9 cellular contexts compared by ENCODE assay signal in the genomic region with DNA sequence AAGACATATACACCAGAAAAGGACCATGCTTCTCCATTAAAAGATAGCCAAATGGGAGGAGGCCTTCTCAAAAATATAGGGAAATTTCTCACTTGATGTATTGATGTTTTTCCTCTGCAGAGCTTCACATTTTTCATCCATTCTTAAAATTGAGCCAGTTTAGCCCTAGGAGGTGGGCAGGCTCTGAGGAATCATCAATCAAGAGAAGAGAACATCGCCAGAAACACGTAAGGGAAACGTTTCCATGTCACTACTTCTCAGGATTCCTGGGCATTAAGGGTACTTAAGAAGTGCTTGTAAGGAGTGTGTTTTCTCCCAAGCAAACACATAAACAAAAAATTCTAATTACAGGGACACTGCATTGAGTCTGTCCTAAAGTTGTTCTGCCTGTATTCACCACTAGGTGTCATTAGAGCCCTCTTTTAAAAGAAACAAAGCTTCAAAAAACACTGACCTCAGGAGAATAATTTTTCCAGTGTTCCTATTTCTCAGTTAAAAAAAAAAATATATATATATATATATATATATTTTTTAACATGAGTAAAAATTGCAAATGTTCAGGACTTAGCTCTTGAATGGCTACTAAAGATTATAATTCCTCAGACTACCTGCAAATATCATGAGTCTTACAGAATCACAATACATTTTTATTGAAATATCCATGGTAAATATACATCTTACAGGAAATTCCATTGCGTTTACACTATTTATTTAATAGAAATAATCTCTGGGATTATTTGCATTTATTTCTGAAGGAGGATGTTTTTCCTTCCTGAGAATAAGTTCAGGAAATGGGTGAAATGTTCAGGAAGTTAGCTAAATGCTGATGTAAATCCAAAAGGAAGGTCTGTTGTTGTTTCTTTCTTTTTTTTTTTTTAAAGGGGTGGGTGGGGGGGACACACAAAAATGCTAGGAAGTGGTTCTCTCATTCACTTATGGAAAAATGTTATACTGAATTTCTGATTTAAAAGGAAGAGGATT. TPM values are rescaled to one million over a fixed set of nuclear protein-coding genes. Genes with fewer than 3 reads are reported as not detected.
DNase-seq lines count a peak whose midpoint lies in the region; ATAC-seq and TF ChIP-seq lines count a peak whose summit lies in the region.
"Had no signal": no experiment of that assay in that cellular context is flagged by ENCODE, and none has a peak within 500 bp of the region (broad histone marks: within the 10 kb centered on the region; RNA-seq: fewer than 3 reads in every experiment).

No MANE protein-coding gene starts in this region.

- no peak overlapping the region for H2BK120ac ChIP-seq in mesenchymal stem cell (ENCODE audit: low read depth, low read length)

- H3K27me3 ChIP-seq in heart right ventricle (no peaks in the 10 kb centered on the region), mesenchymal stem cell (ENCODE audit: control insufficient read depth in 1 of 2, insufficient read depth in 1 of 2, low read length in 2 of 2) (no peaks in the 10 kb centered on the region)

- H2BK12ac ChIP-seq in mesenchymal stem cell (ENCODE audit: low read length in 2 of 2), result no peak overlapping the region

- H3K9ac ChIP-seq in mesenchymal stem cell (ENCODE audit: low read length), result peak overlapping the region; percentile 89

- H4K8ac ChIP-seq in mesenchymal stem cell (ENCODE audit: low read length), result no peak overlapping the region

- ATAC-seq in heart right ventricle (peak in 4 of 8 donors; percentile 34 to 42 (median 35)), left ventricle myocardium superior (no peak), HG03342 (IDR thresholded peaks at IDR 0.05; ENCODE audit: unreplicated experiment) (peak; percentile 76)
- no peak for ATAC-seq in stimulated activated naive CD8-positive, alpha-beta T cell treated with anti-CD3 and anti-CD28 coated beads, Interleukin-15, amount 100 ng/mL, for 72 hours

- H4K91ac ChIP-seq in mesenchymal stem cell (ENCODE audit: low read length), result no peak overlapping the region

- H3K9me3 ChIP-seq in heart right ventricle (no peaks in the 10 kb centered on the region), mesenchymal stem cell (ENCODE audit: control insufficient read depth, low read length) (no peaks in the 10 kb centered on the region)

- H3K4me3 ChIP-seq in heart right ventricle (peak overlapping the region in 4 of 10 donors; percentile 24 to 38 (median 33)), cardiac fibroblast (replicated peaks in 1 of 2; ENCODE audit: low read depth in 2 of 2, low read length in 2 of 2) (no peak overlapping the region), mesenchymal stem cell (ENCODE audit: insufficient read depth in 1 of 2, low read depth in 1 of 2, low read length in 2 of 2) (no peak overlapping the region)

- H3K4me3 Mint-ChIP-seq in stimulated activated naive CD8-positive, alpha-beta T cell treated with anti-CD3 and anti-CD28 coated beads, Interleukin-15, amount 100 ng/mL, for 72 hours, result no peak overlapping the region
- H3K4me3 Mint-ChIP-seq: dendritic cell treated with granulocyte-macrophage colony-stimulating factor and Interleukin-4, amounts not matched to agents 40 ng/mL and 50 ng/mL, for 4 days had no signal

- no peak overlapping the region for H2AFZ ChIP-seq in mesenchymal stem cell (ENCODE audit: low read depth, low read length)

- peak; percentile 52 to 79 (median 74) for TF ChIP-seq CTCF in heart right ventricle (IDR thresholded peaks at IDR 0.05)
- TF ChIP-seq CTCF in cardiac fibroblast (IDR thresholded peaks at IDR 0.05; ENCODE audit: low read depth, low read length), result peak; percentile 62

- no peaks in the 10 kb centered on the region for H3K9me3 Mint-ChIP-seq in stimulated activated naive CD8-positive, alpha-beta T cell treated with anti-CD3 and anti-CD28 coated beads, Interleukin-15, amount 100 ng/mL, for 72 hours
- H3K9me3 Mint-ChIP-seq: dendritic cell treated with granulocyte-macrophage colony-stimulating factor and Interleukin-4, amounts not matched to agents 40 ng/mL and 50 ng/mL, for 4 days had no signal

- H3K4me1 ChIP-seq in heart right ventricle, result peaks cover 25 to 80% (median 63%) of the 10 kb centered on the region in 9 donors
- H3K4me1 ChIP-seq in mesenchymal stem cell (ENCODE audit: control insufficient read depth, insufficient read depth, low read depth, low read length), result peaks cover 6% of the 10 kb centered on the region

- no peak overlapping the region for H2AK5ac ChIP-seq in mesenchymal stem cell (ENCODE audit: low read length, severe bottlenecking)

- H3K4me2 ChIP-seq in mesenchymal stem cell (ENCODE audit: low read length, poor library complexity, severe bottlenecking), result no peak overlapping the region

- H3K36me3 ChIP-seq in heart right ventricle, result peaks cover 0 to 27% (median 6%) of the 10 kb centered on the region in 9 donors
- H3K36me3 ChIP-seq in mesenchymal stem cell (ENCODE audit: control insufficient read depth in 1 of 2, insufficient read depth in 2 of 2, low read depth in 1 of 2, low read length in 2 of 2), result peaks cover 3 to 4% of the 10 kb centered on the region in 2 experiments

- H2BK15ac ChIP-seq in mesenchymal stem cell (ENCODE audit: low read depth, poor library complexity, severe bottlenecking), result no peak overlapping the region

- intact Hi-C loops in heart right ventricle (cut with DNase I) (loop anchor here (1.0 to 10.0 kb wide), 9 partner anchors 343 to 486 kb away; no protein-coding TSS in a partner anchor), left ventricle myocardium superior (cut with micrococcal nuclease) (loop anchor here (5.0 kb wide), 1 partner anchor 343 kb away; no protein-coding TSS in a partner anchor)

- no peak overlapping the region for H3K4ac ChIP-seq in mesenchymal stem cell (ENCODE audit: low read depth in 1 of 2, low read length in 2 of 2)

- H3K23ac ChIP-seq in mesenchymal stem cell (ENCODE audit: low read length in 2 of 2), result no peak overlapping the region

- WGBS in heart right ventricle, 2 donors, result 14% methylated on average over 4 of the region's 4 CpGs
- no CpG with 5 or more reads among the region's 4 CpGs for WGBS in mesenchymal stem cell

- peaks cover 11% of the 10 kb centered on the region for H3K27me3 Mint-ChIP-seq in stimulated activated naive CD8-positive, alpha-beta T cell treated with anti-CD3 and anti-CD28 coated beads, Interleukin-15, amount 100 ng/mL, for 72 hours

- H3K27ac ChIP-seq in heart right ventricle (peak overlapping the region; percentile 66 to 88 (median 80)), mesenchymal stem cell (ENCODE audit: low read length, poor library complexity, severe bottlenecking) (no peak overlapping the region)

- H3K18ac ChIP-seq in mesenchymal stem cell (ENCODE audit: low read depth in 1 of 2, low read length in 2 of 2), result no peak overlapping the region

- no peaks in the 10 kb centered on the region for H3K79me1 ChIP-seq in mesenchymal stem cell (replicated peaks; ENCODE audit: low read length, poor library complexity, severe bottlenecking)

- no peak overlapping the region for H3K14ac ChIP-seq in mesenchymal stem cell (ENCODE audit: low read length in 2 of 2)

- H3K27ac Mint-ChIP-seq in stimulated activated naive CD8-positive, alpha-beta T cell treated with anti-CD3 and anti-CD28 coated beads, Interleukin-15, amount 100 ng/mL, for 72 hours, result no peak overlapping the region
- H3K27ac Mint-ChIP-seq: dendritic cell treated with granulocyte-macrophage colony-stimulating factor and Interleukin-4, amounts not matched to agents 40 ng/mL and 50 ng/mL, for 4 days had no signal

- DNase-seq in heart right ventricle, result peak in 1 of 2 donors; percentile 32
- DNase-seq in left ventricle myocardium superior, result no peak
- DNase-seq in NCI-H82 treated with DMSO at 0.1 percent for 48 hours (lab: John Stamatoyannopoulos, UW; ENCODE audit: unreplicated experiment), result peak; percentile 20
- DNase-seq in cardiac fibroblast (ENCODE audit: low read depth in 2 of 2), result peak; percentile 77 to 82
- DNase-seq in mesenchymal stem cell, result peak; percentile 71
- DNase-seq in stimulated activated naive CD8-positive, alpha-beta T cell treated with anti-CD3 and anti-CD28 coated beads, Interleukin-15, amount 100 ng/mL, for 72 hours, result no peak
- no peak for DNase-seq in activated gamma-delta T cell treated with Interleukin-2 at 50 U/mL for 16 hours

- no peaks in the 10 kb centered on the region for H3K4me1 Mint-ChIP-seq in stimulated activated naive CD8-positive, alpha-beta T cell treated with anti-CD3 and anti-CD28 coated beads, Interleukin-15, amount 100 ng/mL, for 72 hours

- no peak overlapping the region for H2BK5ac ChIP-seq in mesenchymal stem cell (ENCODE audit: low read depth, low read length, poor library complexity, severe bottlenecking)

RNA-seq across cellular contexts. Expression of a gene that starts 16.0 kb away (rescaled TPM):
- total RNA-seq in heart right ventricle (10 to 100 TPM; 17.8 to 34.6 (median 23.7) TPM), left ventricle myocardium superior (28.8 TPM)
- polyA plus RNA-seq in heart right ventricle, result 10 to 100 TPM; 13.5 to 17.9 TPM
- polyA plus RNA-seq in mesenchymal stem cell (2013, experiment 1 of 2), result 3.3 TPM
- polyA plus RNA-seq in mesenchymal stem cell (2013, experiment 2 of 2), result 3.2 TPM

Comparison
In these comparisons a context has a peak if more than half of its experiments do, and no peak if none do; other contexts are left out.
1. DNase-seq: peak in NCI-H82 treated with DMSO at 0.1 percent for 48 hours (single experiment), cardiac fibroblast (2 of 2) and mesenchymal stem cell (single experiment); none in left ventricle myocardium superior (single experiment), stimulated activated naive CD8-positive, alpha-beta T cell treated with anti-CD3 and anti-CD28 coated beads, Interleukin-15, amount 100 ng/mL, for 72 hours (0 of 2) and activated gamma-delta T cell treated with Interleukin-2 at 50 U/mL for 16 hours (single experiment).